Comparison of ENCODE assay signal across 9 cellular contexts in genomic region chr15:84599906-84600305, GRCh38. TPM values are rescaled to one million over a fixed set of nuclear protein-coding genes. Genes with fewer than 3 reads are reported as not detected.
DNase-seq lines count a peak whose midpoint lies in the region; ATAC-seq and TF ChIP-seq lines count a peak whose summit lies in the region.
"Had no signal": no experiment of that assay in that cellular context is flagged by ENCODE, and none has a peak within 500 bp of the region (broad histone marks: within the 10 kb centered on the region; RNA-seq: fewer than 3 reads in every experiment).

No MANE protein-coding gene starts in this region.

- H3K36me3 ChIP-seq in Karpas-422 (ENCODE audit: insufficient read depth, low read length) = 0 out of 2 replicates have a peak, but pooled peaks cover under 1% of the 10 kb centered on the region
- peaks cover 8 to 15% of the 10 kb centered on the region in 2 donors for H3K36me3 ChIP-seq in neuronal stem cell (replicated peaks in 1 of 2; ENCODE audit: control insufficient read depth in 2 of 2, insufficient read depth in 2 of 2, low read length in 2 of 2)

- no peak overlapping the region for H2BK12ac ChIP-seq in neuronal stem cell (ENCODE audit: low read length)

- H3K36me3 Mint-ChIP-seq in CD4-positive, alpha-beta T cell (ENCODE audit: low read depth) = peaks cover 25% of the 10 kb centered on the region
- H3K36me3 Mint-ChIP-seq in chondrocyte (ENCODE audit: low read depth) = peaks cover 4% of the 10 kb centered on the region

- no peak overlapping the region for H2AFZ ChIP-seq in Karpas-422 (ENCODE audit: low read length)
- H2AFZ ChIP-seq in neuronal stem cell (ENCODE audit: low read length) = no peak overlapping the region

- H3K4me3 Mint-ChIP-seq in CD4-positive, alpha-beta T cell = peak overlapping the region; percentile 82
- H3K4me3 Mint-ChIP-seq in chondrocyte (ENCODE audit: unreplicated experiment) = peak overlapping the region; percentile 93

- no peak overlapping the region for H2BK120ac ChIP-seq in neuronal stem cell (ENCODE audit: low read depth, low read length)

- H3K9ac ChIP-seq in Karpas-422 (ENCODE audit: low read length) = no peak overlapping the region
- no peak overlapping the region for H3K9ac ChIP-seq in neuronal stem cell (ENCODE audit: low read depth, low read length, poor library complexity)

- ATAC-seq in CD4-positive, alpha-beta T cell (ENCODE audit: poor library complexity) = no peak
- ATAC-seq in GM19324 (IDR thresholded peaks at IDR 0.05; ENCODE audit: low FRiP score, unreplicated experiment) = no peak

- no peak overlapping the region for H3K27ac ChIP-seq in CD4-positive, alpha-beta T cell (ENCODE audit: low read depth, low read length)
- no peak overlapping the region for H3K27ac ChIP-seq in Karpas-422 (ENCODE audit: low read length)
- H3K27ac ChIP-seq in neuronal stem cell (replicated peaks; ENCODE audit: low read length) = no peak overlapping the region
- H3K27ac ChIP-seq: foreskin keratinocyte had no signal

- H3K9me3 ChIP-seq in CD4-positive, alpha-beta T cell (ENCODE audit: control insufficient read depth, low read length) = no peaks in the 10 kb centered on the region
- no peaks in the 10 kb centered on the region for H3K9me3 ChIP-seq in Karpas-422 (ENCODE audit: low read length)
- peaks cover 0 to 2% of the 10 kb centered on the region in 2 donors for H3K9me3 ChIP-seq in neuronal stem cell (replicated peaks in 1 of 2; ENCODE audit: control insufficient read depth in 2 of 2, insufficient read depth in 1 of 2, low read depth in 1 of 2, low read length in 2 of 2)

- H3K14ac ChIP-seq in neuronal stem cell (ENCODE audit: low read length) = no peak overlapping the region

- no peak for DNase-seq in CD4-positive, alpha-beta T cell
- no peak for DNase-seq in Karpas-422
- DNase-seq in chondrocyte (ENCODE audit: low spot score) = no peak
- DNase-seq in neuronal stem cell (ENCODE audit: low spot score) = no peak
- DNase-seq in activated effector memory CD4-positive, alpha-beta T cell treated with Interleukin-2 at 50 U/mL for 16 hours = no peak
- no peak for DNase-seq in DMS153 (lab: John Stamatoyannopoulos, UW)
- no peak for DNase-seq in activated CD4-positive, alpha-beta T cell treated with anti-CD3 and anti-CD28 coated beads for 4 hours

- no peaks in the 10 kb centered on the region for H3K9me3 Mint-ChIP-seq in CD4-positive, alpha-beta T cell
- H3K9me3 Mint-ChIP-seq in chondrocyte (ENCODE audit: low read depth) = no peaks in the 10 kb centered on the region

- H3K18ac ChIP-seq in neuronal stem cell (ENCODE audit: low read length) = no peak overlapping the region

- no CpG with 5 or more reads among the region's 10 CpGs for WGBS in neuronal stem cell (ENCODE audit: extremely low coverage in 2 of 2, insufficient read length in 2 of 2, insufficient replicate concordance in 1 of 2), 2 donors

- no peak overlapping the region for H4K8ac ChIP-seq in neuronal stem cell (ENCODE audit: low read depth, low read length)

- H3K4ac ChIP-seq in neuronal stem cell (ENCODE audit: low read length) = no peak overlapping the region

- intact Hi-C loops in CD4-positive, alpha-beta T cell (cut with DNase I, micrococcal nuclease) = loop anchor here (1.0 to 5.0 kb wide), 5 partner anchors 31 to 387 kb away; partner anchors contain the start of genes PDE8A (in 1 of the 2) and ZNF592 (in 1 of the 2)

- H4K91ac ChIP-seq in neuronal stem cell (ENCODE audit: low read depth, low read length, poor library complexity) = no peak overlapping the region

- H3K27me3 Mint-ChIP-seq in CD4-positive, alpha-beta T cell = no peaks in the 10 kb centered on the region
- H3K27me3 Mint-ChIP-seq in chondrocyte (ENCODE audit: low read depth) = peaks cover 2% of the 10 kb centered on the region

- H3K79me1 ChIP-seq in neuronal stem cell (ENCODE audit: low read depth, low read length) = no peaks in the 10 kb centered on the region

- no peak for TF ChIP-seq CTCF in CD4-positive, alpha-beta T cell (IDR thresholded peaks at IDR 0.05)
- no peak for TF ChIP-seq CTCF in chondrocyte (IDR thresholded peaks at IDR 0.05)

- H3K4me3 ChIP-seq in Karpas-422 (ENCODE audit: low read length) (no peak overlapping the region), neuronal stem cell (ENCODE audit: low read length in 2 of 2) (peak overlapping the region in 1 of 2 donors; percentile 95)

- no peaks in the 10 kb centered on the region for H3K27me3 ChIP-seq in CD4-positive, alpha-beta T cell (ENCODE audit: control insufficient read depth, insufficient read depth, low read length)
- H3K27me3 ChIP-seq in Karpas-422 (ENCODE audit: low read length) = no peaks in the 10 kb centered on the region
- H3K27me3 ChIP-seq in neuronal stem cell (ENCODE audit: control insufficient read depth in 3 of 3, insufficient read depth in 3 of 3, low read depth in 1 of 3, low read length in 3 of 3) = peaks cover 0 to 8% (median 2%) of the 10 kb centered on the region in 3 experiments

- CTCF ChIA-PET in CD4-positive, alpha-beta T cell (lab: Charles Lee) = interaction anchor here (1.4 to 2.1 kb wide), 4 partner anchors 12 to 328 kb away, joined by 3 to 21 read pairs (median 6); partner anchors contain the start of gene WDR73

- H4K20me1 ChIP-seq in Karpas-422 (ENCODE audit: insufficient read depth, low read depth, low read length) = no peaks in the 10 kb centered on the region

- no peak overlapping the region for H3K23ac ChIP-seq in neuronal stem cell (ENCODE audit: low read depth, low read length, poor library complexity)

- peak overlapping the region; percentile 35 for H2BK5ac ChIP-seq in neuronal stem cell (ENCODE audit: low read length)

- peak overlapping the region; percentile 78 for H3K27ac Mint-ChIP-seq in CD4-positive, alpha-beta T cell
- H3K27ac Mint-ChIP-seq in chondrocyte (ENCODE audit: unreplicated experiment) = no peak overlapping the region

- peaks cover 17% of the 10 kb centered on the region for H3K79me2 ChIP-seq in Karpas-422 (ENCODE audit: low read length)

- H3K9me2 ChIP-seq in Karpas-422 (replicated peaks; ENCODE audit: insufficient read depth, low read length) = no peaks in the 10 kb centered on the region

- no peak overlapping the region for H2AK5ac ChIP-seq in neuronal stem cell (ENCODE audit: low read depth, low read length)

- H3K4me1 ChIP-seq in Karpas-422 (ENCODE audit: low read length) (peaks cover 44% of the 10 kb centered on the region), neuronal stem cell (ENCODE audit: control insufficient read depth in 2 of 2, insufficient read depth in 1 of 2, low read depth in 1 of 2, low read length in 2 of 2) (peaks cover 4% of the 10 kb centered on the region in 2 donors)
- H3K4me1 ChIP-seq: foreskin keratinocyte had no signal

- H3K4me2 ChIP-seq in Karpas-422 (ENCODE audit: low read depth, low read length, poor library complexity, severe bottlenecking) = peak overlapping the region; percentile 100
- no peak overlapping the region for H3K4me2 ChIP-seq in neuronal stem cell (ENCODE audit: insufficient read depth, low read length, poor library complexity, severe bottlenecking)

- POLR2A ChIA-PET in CD4-positive, alpha-beta T cell (lab: Charles Lee) = interaction anchor here (1.1 to 6.0 kb wide), 5 partner anchors 12 to 150 kb away, joined by 4 to 122 read pairs (median 5); partner anchors contain the start of gene WDR73

- H2BK15ac ChIP-seq in neuronal stem cell (ENCODE audit: low read length) = no peak overlapping the region

- H3K4me1 Mint-ChIP-seq in CD4-positive, alpha-beta T cell (ENCODE audit: low read depth) = peaks cover 59% of the 10 kb centered on the region
- H3K4me1 Mint-ChIP-seq in chondrocyte (ENCODE audit: low read depth) = peaks cover 35% of the 10 kb centered on the region

RNA-seq across cellular contexts. Expression of gene ZSCAN2, which starts 0.9 kb away (rescaled TPM):
- 1 to 10 TPM; 3.8 to 5.0 TPM for total RNA-seq in CD4-positive, alpha-beta T cell
- 21.8 and 27.2 TPM in 2 replicates for total RNA-seq in Karpas-422 (2014; rRNA removed; shearing (Covaris generic); ENCODE audit: low replicate concordance)
- total RNA-seq in chondrocyte = 8.8 to 11.9 TPM (median 10.5 TPM) in 3 replicates
- 7.7 TPM for polyA plus RNA-seq in neuronal stem cell (2013, experiment 1 of 2)
- polyA plus RNA-seq in neuronal stem cell (2013, experiment 2 of 2) = 8.2 TPM

RNA-seq across cellular contexts. Expression of gene WDR73, which starts 54.2 kb away (rescaled TPM):
- total RNA-seq in CD4-positive, alpha-beta T cell = 10 to 100 TPM; 17.8 to 23.7 TPM
- total RNA-seq in Karpas-422 (2014; rRNA removed; shearing (Covaris generic); ENCODE audit: low replicate concordance) = 35.7 and 36.1 TPM in 2 replicates
- total RNA-seq in chondrocyte = 13.6 to 21.9 TPM (median 17.0 TPM) in 3 replicates
- 17.7 TPM for polyA plus RNA-seq in neuronal stem cell (2013, experiment 1 of 2)
- polyA plus RNA-seq in neuronal stem cell (2013, experiment 2 of 2) = 19.6 TPM

RNA-seq across cellular contexts. Expression of gene NMB, which starts 58.1 kb away (rescaled TPM):
- 1 to 10 TPM; 2.2 to 3.7 TPM for total RNA-seq in CD4-positive, alpha-beta T cell
- 15.1 and 17.2 TPM in 2 replicates for total RNA-seq in Karpas-422 (2014; rRNA removed; shearing (Covaris generic); ENCODE audit: low replicate concordance)
- total RNA-seq in chondrocyte = 5.7 to 8.5 TPM (median 7.8 TPM) in 3 replicates
- 7.4 TPM for polyA plus RNA-seq in neuronal stem cell (2013, experiment 1 of 2)
- polyA plus RNA-seq in neuronal stem cell (2013, experiment 2 of 2) = 6.4 TPM
